ENCODE assay signal across 29 cellular contexts in genomic region chr20:33868042-33868441, GRCh38.
"Had no signal": no experiment of that assay in that cellular context is flagged by ENCODE, and none has a peak within 500 bp of the region (broad histone marks: within the 10 kb centered on the region; RNA-seq: fewer than 3 reads in every experiment).

No MANE protein-coding gene starts in this region.

- H3K36me3 ChIP-seq: neutrophil, pancreas, spleen, stomach, thoracic aorta, thyroid gland, tibial nerve, upper lobe of left lung, vagina had no signal

- H3K4me3 ChIP-seq: pancreas, psoas muscle, skin epidermis, smooth muscle cell, spleen, stomach, thoracic aorta, thyroid gland, tibial nerve, upper lobe of left lung, vagina had no signal

- FAIRE-seq: pancreas, urothelium cell line had no signal

- H3K4me3 Mint-ChIP-seq: naive thymus-derived CD8-positive, alpha-beta T cell; natural killer cell treated with Interleukin-12 subunit alpha and Interleukin-12 subunit beta and Interleukin-15 and Interleukin-18, amount 100 ng/mL, for 72 hours; nephron progenitor cell; neural crest cell; stimulated activated effector memory CD8-positive, alpha-beta T cell treated with anti-CD3 and anti-CD28 coated beads, Interleukin-12 subunit alpha, Interleukin-12 subunit beta, amount 100 ng/mL, for 72 hours; stimulated activated naive B cell treated with anti-CD40 and anti-IgM and Interleukin-4, amounts not matched to agents 10 μg/mL and 1 μg/mL and 100 μg/mL, for 72 hours; stimulated activated naive CD8-positive, alpha-beta T cell treated with anti-CD3 and anti-CD28 coated beads, Interleukin-15, Interleukin-2, amounts not matched to agents 100 ng/mL and 50 ng/mL, for 24 hours had no signal

- DNase-seq: naive thymus-derived CD8-positive, alpha-beta T cell; nephron progenitor cell; nucleus accumbens; pancreas; right cardiac atrium; spleen; stimulated activated CD4-positive, alpha-beta T cell treated with anti-CD3 and anti-CD28 coated beads, Interleukin-12 subunit alpha, Interleukin-12 subunit beta, amount 100 ng/mL, for 4 hours; stimulated activated CD4-positive, alpha-beta T cell treated with anti-CD3 and anti-CD28 coated beads, Interleukin-2, amount 100 ng/mL, for 24 hours; stimulated activated CD4-positive, alpha-beta T cell treated with anti-CD3 and anti-CD28 coated beads, Interleukin-2, amount 100 ng/mL, for 48 hours; stimulated activated CD4-positive, alpha-beta T cell treated with anti-CD3 and anti-CD28 coated beads, Interleukin-4, amount 100 ng/mL, for 24 hours; stimulated activated naive B cell treated with anti-CD40 and anti-IgM and Interleukin-4, amounts not matched to agents 10 μg/mL and 1 μg/mL and 100 μg/mL, for 72 hours; stimulated activated naive CD4-positive, alpha-beta T cell treated with Interleukin-2 at 50 U/mL for 16 hours; stomach; trophoblast cell; upper lobe of left lung had no signal

- H3K36me3 Mint-ChIP-seq: naive thymus-derived CD8-positive, alpha-beta T cell; natural killer cell treated with Interleukin-12 subunit alpha and Interleukin-12 subunit beta and Interleukin-15 and Interleukin-18, amount 100 ng/mL, for 72 hours; stimulated activated effector memory CD8-positive, alpha-beta T cell treated with anti-CD3 and anti-CD28 coated beads, Interleukin-12 subunit alpha, Interleukin-12 subunit beta, amount 100 ng/mL, for 72 hours; stimulated activated naive B cell treated with anti-CD40 and anti-IgM and Interleukin-4, amounts not matched to agents 10 μg/mL and 1 μg/mL and 100 μg/mL, for 72 hours had no signal

- H3K27me3 ChIP-seq: neutrophil, pancreas, spleen, stomach, thyroid gland, tibial nerve, upper lobe of left lung, vagina had no signal

- H3K27ac Mint-ChIP-seq: natural killer cell treated with Interleukin-12 subunit alpha and Interleukin-12 subunit beta and Interleukin-15 and Interleukin-18, amount 100 ng/mL, for 72 hours; nephron progenitor cell; progenitor cell of endocrine pancreas; stimulated activated effector memory CD8-positive, alpha-beta T cell treated with anti-CD3 and anti-CD28 coated beads, Interleukin-12 subunit alpha, Interleukin-12 subunit beta, amount 100 ng/mL, for 72 hours; stimulated activated naive B cell treated with anti-CD40 and anti-IgM and Interleukin-4, amounts not matched to agents 10 μg/mL and 1 μg/mL and 100 μg/mL, for 72 hours; stimulated activated naive CD8-positive, alpha-beta T cell treated with anti-CD3 and anti-CD28 coated beads, Interleukin-15, Interleukin-2, amounts not matched to agents 100 ng/mL and 50 ng/mL, for 24 hours had no signal

- ATAC-seq: naive thymus-derived CD8-positive, alpha-beta T cell; natural killer cell treated with Interleukin-12 subunit alpha and Interleukin-12 subunit beta and Interleukin-15 and Interleukin-18, amount 100 ng/mL, for 72 hours; pancreas; psoas muscle; right cardiac atrium; stimulated activated effector memory CD8-positive, alpha-beta T cell treated with anti-CD3 and anti-CD28 coated beads, Interleukin-12 subunit alpha, Interleukin-12 subunit beta, amount 100 ng/mL, for 72 hours; stimulated activated naive B cell treated with anti-CD40 and anti-IgM and Interleukin-4, amounts not matched to agents 10 μg/mL and 1 μg/mL and 100 μg/mL, for 72 hours had no signal

- H3K27me3 Mint-ChIP-seq: stimulated activated naive CD8-positive, alpha-beta T cell treated with anti-CD3 and anti-CD28 coated beads, Interleukin-15, Interleukin-2, amounts not matched to agents 100 ng/mL and 50 ng/mL, for 24 hours had no signal

- H3K9me3 ChIP-seq: neutrophil, pancreas, psoas muscle, spleen, stomach, thoracic aorta, thyroid gland, tibial nerve, upper lobe of left lung, vagina had no signal

- H3K4me1 Mint-ChIP-seq: stimulated activated effector memory CD8-positive, alpha-beta T cell treated with anti-CD3 and anti-CD28 coated beads, Interleukin-12 subunit alpha, Interleukin-12 subunit beta, amount 100 ng/mL, for 72 hours had no signal

- H3K4me1 ChIP-seq: pancreas, psoas muscle had no signal

- H3K4me2 ChIP-seq: smooth muscle cell had no signal

- H3K27ac ChIP-seq: neutrophil, pancreas, psoas muscle, skin epidermis, spleen, stomach, thoracic aorta, thyroid gland, tibial nerve, upper lobe of left lung, vagina had no signal

- H3K9me3 Mint-ChIP-seq: naive thymus-derived CD8-positive, alpha-beta T cell; natural killer cell treated with Interleukin-12 subunit alpha and Interleukin-12 subunit beta and Interleukin-15 and Interleukin-18, amount 100 ng/mL, for 72 hours; nephron progenitor cell; neural crest cell; stimulated activated effector memory CD8-positive, alpha-beta T cell treated with anti-CD3 and anti-CD28 coated beads, Interleukin-12 subunit alpha, Interleukin-12 subunit beta, amount 100 ng/mL, for 72 hours; stimulated activated naive B cell treated with anti-CD40 and anti-IgM and Interleukin-4, amounts not matched to agents 10 μg/mL and 1 μg/mL and 100 μg/mL, for 72 hours; stimulated activated naive CD8-positive, alpha-beta T cell treated with anti-CD3 and anti-CD28 coated beads, Interleukin-15, Interleukin-2, amounts not matched to agents 100 ng/mL and 50 ng/mL, for 24 hours had no signal
